ENCODE assay signal across 10 cellular contexts in genomic region chr14:92600318-92601053, GRCh38.
A peak's percentile ranks its signal among the peaks of the same experiment; 100 is the strongest.
DNase-seq lines count a peak whose midpoint lies in the region; ATAC-seq and TF ChIP-seq lines count a peak whose summit lies in the region.
"Had no signal": no experiment of that assay in that cellular context is flagged by ENCODE, and none has a peak within 500 bp of the region (broad histone marks: within the 10 kb centered on the region; RNA-seq: fewer than 3 reads in every experiment).

No MANE protein-coding gene starts in this region.

- H3K4me1 Mint-ChIP-seq in activated CD4-positive, alpha-beta T cell treated with anti-CD3 and anti-CD28 coated beads, Interleukin-2, amount 10 ng/mL, durations not matched to agents 7 days and 5 days, result peaks cover 33% of the 10 kb centered on the region
- peaks cover 12% of the 10 kb centered on the region for H3K4me1 Mint-ChIP-seq in activated CD4-positive, alpha-beta T cell treated with anti-CD3 and anti-CD28 coated beads, Interleukin-2, amount 10 ng/mL, durations not matched to agents 24 days and 14 days
- H3K4me1 Mint-ChIP-seq in Calu3 (ENCODE audit: low read depth, unreplicated experiment), result no peaks in the 10 kb centered on the region

- intact Hi-C loops in activated CD4-positive, alpha-beta T cell treated with anti-CD3 and anti-CD28 coated beads, Interleukin-2, amount 10 ng/mL, durations not matched to agents 24 days and 14 days (cut with micrococcal nuclease), result no loop called here
- intact Hi-C loops in transverse colon (cut with DNase I; ENCODE audit: low total_unique reads) (loop anchor here (10.0 kb wide), 1 partner anchor 464 kb away; no protein-coding TSS in a partner anchor), aorta (cut with DNase I) (loop anchor here (5.0 kb wide), 3 partner anchors 47 to 143 kb away; no protein-coding TSS in a partner anchor), Calu3 (cut with micrococcal nuclease; ENCODE audit: unreplicated experiment) (no loop called here)

- CTCF ChIA-PET in activated CD4-positive, alpha-beta T cell treated with anti-CD3 and anti-CD28 coated beads, Interleukin-2, amount 10 ng/mL, durations not matched to agents 7 days and 5 days (lab: Charles Lee), result interaction anchor here (1.6 kb wide), 1 partner anchor 14 kb away, joined by 3 read pairs; no protein-coding TSS in a partner anchor
- CTCF ChIA-PET in Calu3 (lab: Charles Lee), result no interaction called here

- no peak for DNase-seq in activated CD4-positive, alpha-beta T cell treated with anti-CD3 and anti-CD28 coated beads, Interleukin-2, amount 10 ng/mL, durations not matched to agents 7 days and 5 days
- DNase-seq in activated CD4-positive, alpha-beta T cell treated with anti-CD3 and anti-CD28 coated beads, Interleukin-2, amount 10 ng/mL, durations not matched to agents 24 days and 14 days, result no peak
- DNase-seq in T1000 (lab: John Stamatoyannopoulos, UW) (peak; percentile 45), fibroblast of villous mesenchyme (ENCODE audit: low read depth) (peak; percentile 87), transverse colon (no peak), aorta (no peak), Calu3 (no peak)
- DNase-seq: SHP77; stimulated activated CD4-positive, alpha-beta T cell treated with anti-CD3 and anti-CD28 coated beads, Interleukin-2, amount 100 ng/mL, for 24 hours had no signal

- H3K9me3 ChIP-seq in transverse colon (no peaks in the 10 kb centered on the region), aorta (ENCODE audit: control insufficient read depth, low read length) (no peaks in the 10 kb centered on the region)

- H3K27ac Mint-ChIP-seq in activated CD4-positive, alpha-beta T cell treated with anti-CD3 and anti-CD28 coated beads, Interleukin-2, amount 10 ng/mL, durations not matched to agents 7 days and 5 days, result peak overlapping the region; percentile 54
- H3K27ac Mint-ChIP-seq in activated CD4-positive, alpha-beta T cell treated with anti-CD3 and anti-CD28 coated beads, Interleukin-2, amount 10 ng/mL, durations not matched to agents 24 days and 14 days, result no peak overlapping the region
- H3K27ac Mint-ChIP-seq in Calu3 (ENCODE audit: unreplicated experiment), result no peak overlapping the region

- H3K27me3 Mint-ChIP-seq in activated CD4-positive, alpha-beta T cell treated with anti-CD3 and anti-CD28 coated beads, Interleukin-2, amount 10 ng/mL, durations not matched to agents 7 days and 5 days, result peaks cover 3% of the 10 kb centered on the region
- peaks cover 5% of the 10 kb centered on the region for H3K27me3 Mint-ChIP-seq in activated CD4-positive, alpha-beta T cell treated with anti-CD3 and anti-CD28 coated beads, Interleukin-2, amount 10 ng/mL, durations not matched to agents 24 days and 14 days
- H3K27me3 Mint-ChIP-seq in Calu3 (ENCODE audit: unreplicated experiment), result no peaks in the 10 kb centered on the region

- H3K36me3 ChIP-seq in transverse colon, result no peaks in the 10 kb centered on the region
- no peaks in the 10 kb centered on the region for H3K36me3 ChIP-seq in aorta (ENCODE audit: control insufficient read depth in 1 of 2, insufficient read depth in 2 of 2, low read length in 1 of 2)

- no peak for TF ChIP-seq EP300 in transverse colon (IDR thresholded peaks at IDR 0.05; ENCODE audit: low read depth)

- no TSS peak for BruUV-seq in Calu3 (replicated peaks; lab: Mats Ljungman, UMichigan)

- H3K4me3 Mint-ChIP-seq in activated CD4-positive, alpha-beta T cell treated with anti-CD3 and anti-CD28 coated beads, Interleukin-2, amount 10 ng/mL, durations not matched to agents 7 days and 5 days, result no peak overlapping the region
- H3K4me3 Mint-ChIP-seq in activated CD4-positive, alpha-beta T cell treated with anti-CD3 and anti-CD28 coated beads, Interleukin-2, amount 10 ng/mL, durations not matched to agents 24 days and 14 days, result no peak overlapping the region
- no peak overlapping the region for H3K4me3 Mint-ChIP-seq in Calu3 (ENCODE audit: low read depth, unreplicated experiment)

- WGBS in transverse colon (ENCODE audit: low coverage in 1 of 2), 2 donors, result 79% methylated on average over 15 of the region's 15 CpGs; no CpG with 5 or more reads in 1 of the 2 donors
- WGBS in aorta, 2 donors, result 78 to 82% methylated on average over 15 of the region's 15 CpGs

- no peaks in the 10 kb centered on the region for H3K36me3 Mint-ChIP-seq in activated CD4-positive, alpha-beta T cell treated with anti-CD3 and anti-CD28 coated beads, Interleukin-2, amount 10 ng/mL, durations not matched to agents 7 days and 5 days (ENCODE audit: low read depth)
- no peaks in the 10 kb centered on the region for H3K36me3 Mint-ChIP-seq in activated CD4-positive, alpha-beta T cell treated with anti-CD3 and anti-CD28 coated beads, Interleukin-2, amount 10 ng/mL, durations not matched to agents 24 days and 14 days (ENCODE audit: low read depth)
- no peaks in the 10 kb centered on the region for H3K36me3 Mint-ChIP-seq in Calu3 (ENCODE audit: insufficient read depth, unreplicated experiment)

- no peaks in the 10 kb centered on the region for H3K9me3 Mint-ChIP-seq in activated CD4-positive, alpha-beta T cell treated with anti-CD3 and anti-CD28 coated beads, Interleukin-2, amount 10 ng/mL, durations not matched to agents 7 days and 5 days
- H3K9me3 Mint-ChIP-seq in activated CD4-positive, alpha-beta T cell treated with anti-CD3 and anti-CD28 coated beads, Interleukin-2, amount 10 ng/mL, durations not matched to agents 24 days and 14 days, result no peaks in the 10 kb centered on the region
- H3K9me3 Mint-ChIP-seq in Calu3 (ENCODE audit: low read depth, unreplicated experiment), result no peaks in the 10 kb centered on the region

- H3K4me1 ChIP-seq in transverse colon (peaks cover 0 to 22% (median 17%) of the 10 kb centered on the region in 4 donors), aorta (ENCODE audit: control insufficient read depth in 1 of 2, insufficient read depth in 2 of 2, low read length in 2 of 2) (peaks cover 0 to 3% of the 10 kb centered on the region in 2 donors)

- TF ChIP-seq POLR2A in transverse colon (IDR thresholded peaks at IDR 0.05), result no peak

- H3K27ac ChIP-seq in transverse colon, result peak overlapping the region; percentile 46 to 80 (median 79)
- peak overlapping the region in 1 of 2 donors; percentile 48 for H3K27ac ChIP-seq in aorta (ENCODE audit: low read depth in 1 of 2, low read length in 2 of 2)

- POLR2A ChIA-PET in activated CD4-positive, alpha-beta T cell treated with anti-CD3 and anti-CD28 coated beads, Interleukin-2, amount 10 ng/mL, durations not matched to agents 7 days and 5 days (lab: Charles Lee), result no interaction called here

- in situ Hi-C loops in transverse colon (cut with MboI; ENCODE audit: low pct_ligation_motif_present in 1 of 4, low pct_unique_long_range_greater_than_20kb in 1 of 4, low sequenced_read_pairs in 3 of 4), result no loop called here

- TF ChIP-seq CTCF in fibroblast of villous mesenchyme (IDR thresholded peaks at IDR 0.05; ENCODE audit: insufficient read depth, low read depth, low read length), result no peak
- TF ChIP-seq CTCF in transverse colon (IDR thresholded peaks at IDR 0.05), result no peak
- no peak for TF ChIP-seq CTCF in Calu3 (IDR thresholded peaks at IDR 0.05; ENCODE audit: unreplicated experiment)

- ATAC-seq in aorta (ENCODE audit: low FRiP score) (no peak), GM18517 (IDR thresholded peaks at IDR 0.05; ENCODE audit: unreplicated experiment) (no peak)

- H3K4me3 ChIP-seq in fibroblast of villous mesenchyme (ENCODE audit: low read depth, low read length), result no peak overlapping the region
- H3K4me3 ChIP-seq in transverse colon, result no peak overlapping the region
- no peak overlapping the region for H3K4me3 ChIP-seq in aorta (ENCODE audit: low read length in 2 of 2)

- H3K27me3 ChIP-seq in transverse colon (no peaks in the 10 kb centered on the region), aorta (ENCODE audit: control insufficient read depth in 1 of 2, insufficient read depth in 2 of 2, low read length in 1 of 2) (no peaks in the 10 kb centered on the region)

Comparison
In these comparisons a context has a peak if more than half of its experiments do, and no peak if none do; other contexts are left out.
1. DNase-seq: peak in T1000 (single experiment) and fibroblast of villous mesenchyme (single experiment); none in activated CD4-positive, alpha-beta T cell treated with anti-CD3 and anti-CD28 coated beads, Interleukin-2, amount 10 ng/mL, durations not matched to agents 7 days and 5 days (single experiment), activated CD4-positive, alpha-beta T cell treated with anti-CD3 and anti-CD28 coated beads, Interleukin-2, amount 10 ng/mL, durations not matched to agents 24 days and 14 days (single experiment), transverse colon (single experiment), aorta (0 of 2) and Calu3 (single experiment).
2. intact Hi-C loops: an anchor here in transverse colon (10.0 kb wide) and aorta (5.0 kb wide); none called in activated CD4-positive, alpha-beta T cell treated with anti-CD3 and anti-CD28 coated beads, Interleukin-2, amount 10 ng/mL, durations not matched to agents 24 days and 14 days and Calu3.